19 cellular contexts compared by ENCODE assay signal in the genomic region with DNA sequence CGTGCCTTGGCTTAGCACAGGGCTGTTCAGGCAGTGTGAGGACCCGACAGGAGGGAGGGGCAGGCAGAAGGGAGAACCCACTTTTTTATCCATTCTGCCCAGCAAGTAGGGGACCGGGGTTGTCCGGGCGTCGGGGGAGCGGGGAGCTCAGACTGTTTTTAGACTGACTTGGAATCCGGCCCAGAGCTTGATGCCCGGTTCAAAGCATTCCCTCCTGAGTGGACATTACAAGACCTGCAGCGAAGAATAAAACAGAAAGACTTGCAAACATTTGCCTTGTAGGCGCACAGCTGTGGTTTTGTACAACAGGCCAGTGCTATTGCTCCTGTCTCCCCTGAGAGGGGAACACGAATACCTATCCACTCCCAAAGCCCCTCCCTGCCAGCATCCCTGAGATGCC.
DNase-seq lines count a peak whose midpoint lies in the region; ATAC-seq and TF ChIP-seq lines count a peak whose summit lies in the region.
"Had no signal": no experiment of that assay in that cellular context is flagged by ENCODE, and none has a peak within 500 bp of the region (broad histone marks: within the 10 kb centered on the region; RNA-seq: fewer than 3 reads in every experiment).

No MANE protein-coding gene starts in this region.

- DNase-seq in Caco-2 (no peak), PC-9 (no peak), fibroblast of lung (ENCODE audit: low read depth in 2 of 2) (peak; percentile 48 to 63), neural progenitor cell (ENCODE audit: low spot score) (peak; percentile 59)
- no peak for DNase-seq in activated CD4-positive, alpha-beta T cell treated with anti-CD3 and anti-CD28 coated beads, Interleukin-2, amount 50 U/mL, for 1 hour
- DNase-seq in activated naive CD8-positive, alpha-beta T cell treated with anti-CD3 and anti-CD28 coated beads, Interleukin-2, amount 50 U/mL, for 24 hours = no peak
- DNase-seq: activated CD4-positive, alpha-beta T cell treated with anti-CD3 and anti-CD28 coated beads, Interleukin-2, amount 10 ng/mL, durations not matched to agents 24 days and 14 days; activated naive CD4-positive, alpha-beta T cell; colonic mucosa; NCI-H1694 treated with DMSO at 0.1 percent for 48 hours; NCI-H226; SW 1271; testis had no signal

- H3K27me3 Mint-ChIP-seq in Caco-2 (ENCODE audit: insufficient read depth, unreplicated experiment) = no peaks in the 10 kb centered on the region
- H3K27me3 Mint-ChIP-seq in neural progenitor cell (ENCODE audit: insufficient read depth, low read depth) = peaks cover 8% of the 10 kb centered on the region
- peaks cover 41% of the 10 kb centered on the region for H3K27me3 Mint-ChIP-seq in activated naive CD8-positive, alpha-beta T cell treated with anti-CD3 and anti-CD28 coated beads, Interleukin-2, amount 50 U/mL, for 24 hours

- no peak for TF ChIP-seq CTCF in Caco-2 (IDR thresholded peaks at IDR 0.05; ENCODE audit: insufficient read depth in 1 of 2, low read depth in 1 of 2, low read length in 1 of 2, severe bottlenecking in 1 of 2, unreplicated experiment in 1 of 2)
- no peak for TF ChIP-seq CTCF in PC-9 (conservative IDR thresholded peaks at IDR 0.05)
- peak in 1 of 2 donors; percentile 38 for TF ChIP-seq CTCF in fibroblast of lung (conservative IDR thresholded peaks at IDR 0.05 in 1 of 2, IDR thresholded peaks at IDR 0.05 in 1 of 2; ENCODE audit: low read depth in 1 of 2, low read length in 2 of 2)
- TF ChIP-seq CTCF in neural progenitor cell (IDR thresholded peaks at IDR 0.05) = no peak

- no peaks in the 10 kb centered on the region for H3K9me2 ChIP-seq in PC-9 (ENCODE audit: insufficient read depth)

- H3K4me1 Mint-ChIP-seq in Caco-2 (ENCODE audit: low read depth, unreplicated experiment) (peaks cover 33% of the 10 kb centered on the region), neural progenitor cell (peaks cover 69% of the 10 kb centered on the region)
- peaks cover 20% of the 10 kb centered on the region for H3K4me1 Mint-ChIP-seq in activated naive CD8-positive, alpha-beta T cell treated with anti-CD3 and anti-CD28 coated beads, Interleukin-2, amount 50 U/mL, for 24 hours

- H3K9me3 Mint-ChIP-seq in Caco-2 (ENCODE audit: unreplicated experiment) = no peaks in the 10 kb centered on the region
- H3K9me3 Mint-ChIP-seq in neural progenitor cell = peaks cover 8% of the 10 kb centered on the region
- H3K9me3 Mint-ChIP-seq in activated naive CD8-positive, alpha-beta T cell treated with anti-CD3 and anti-CD28 coated beads, Interleukin-2, amount 50 U/mL, for 24 hours = no peaks in the 10 kb centered on the region
- H3K9me3 Mint-ChIP-seq: activated CD4-positive, alpha-beta T cell treated with anti-CD3 and anti-CD28 coated beads, Interleukin-2, amount 10 ng/mL, durations not matched to agents 24 days and 14 days had no signal

- H3K9me3 ChIP-seq in Caco-2 = no peaks in the 10 kb centered on the region
- no peaks in the 10 kb centered on the region for H3K9me3 ChIP-seq in PC-9 (ENCODE audit: insufficient read depth, low read depth)
- H3K9me3 ChIP-seq in fibroblast of lung (ENCODE audit: control insufficient read depth, insufficient read depth, low read depth, low read length) = no peaks in the 10 kb centered on the region
- no peaks in the 10 kb centered on the region for H3K9me3 ChIP-seq in neural progenitor cell (ENCODE audit: low read depth)
- H3K9me3 ChIP-seq: BLaER1, colonic mucosa, gastroesophageal sphincter, pancreas, testis had no signal

- BruUV-seq in Caco-2 (replicated peaks; lab: Mats Ljungman, UMichigan) = no TSS peak
- BruUV-seq in PC-9 (replicated peaks; lab: Mats Ljungman, UMichigan) = no TSS peak

- H3F3A ChIP-seq in PC-9 (ENCODE audit: insufficient read depth, low read depth) (peaks cover 14% of the 10 kb centered on the region; the same call in 1 of the 2 replicates), neural progenitor cell (ENCODE audit: low read depth) (peaks cover 46% of the 10 kb centered on the region)

- H3K36me3 ChIP-seq in Caco-2 (ENCODE audit: control insufficient read depth, insufficient read depth, low read length) (no peaks in the 10 kb centered on the region), PC-9 (ENCODE audit: low read depth) (no peaks in the 10 kb centered on the region), fibroblast of lung (ENCODE audit: control insufficient read depth, insufficient read depth, low read length) (no peaks in the 10 kb centered on the region), neural progenitor cell (no peaks in the 10 kb centered on the region)
- H3K36me3 ChIP-seq: BLaER1, colonic mucosa, gastroesophageal sphincter, pancreas had no signal

- H3K4me3 ChIP-seq in Caco-2 (ENCODE audit: low read depth, low read length) (no peak overlapping the region), PC-9 (no peak overlapping the region), fibroblast of lung (replicated peaks in 1 of 4; ENCODE audit: control extremely low read depth in 1 of 4, insufficient read depth in 1 of 4, low read depth in 3 of 4, low read length in 4 of 4) (no peak overlapping the region), neural progenitor cell (no peak overlapping the region)
- H3K4me3 ChIP-seq: BLaER1, colonic mucosa, gastroesophageal sphincter, pancreas, testis had no signal

- POLR2A ChIA-PET in Caco-2 (lab: Charles Lee) (no interaction called here), PC-9 (lab: Charles Lee; ENCODE audit: unreplicated experiment) (interaction anchor here (0.7 kb wide), 2 partner anchors 69 to 311 kb away, joined by 3 to 4 read pairs; no protein-coding TSS in a partner anchor)

- H3K79me2 ChIP-seq in PC-9 (ENCODE audit: low read depth) (no peaks in the 10 kb centered on the region), fibroblast of lung (ENCODE audit: control insufficient read depth, insufficient read depth, low read length) (no peaks in the 10 kb centered on the region), neural progenitor cell (ENCODE audit: low read depth) (no peaks in the 10 kb centered on the region)

- H2AFZ ChIP-seq in PC-9 = no peak overlapping the region
- no peak overlapping the region for H2AFZ ChIP-seq in fibroblast of lung (ENCODE audit: low read length)
- H2AFZ ChIP-seq in neural progenitor cell (replicated peaks) = no peak overlapping the region

- intact Hi-C loops in Caco-2 (cut with micrococcal nuclease; ENCODE audit: unreplicated experiment) = loop anchor here (10.0 kb wide), 1 partner anchor 190 kb away; no protein-coding TSS in a partner anchor
- intact Hi-C loops in PC-9 (cut with micrococcal nuclease; ENCODE audit: unreplicated experiment) = loop anchor here (10.0 kb wide), 2 partner anchors 190 to 310 kb away; no protein-coding TSS in a partner anchor

- H3K27ac Mint-ChIP-seq in Caco-2 (ENCODE audit: unreplicated experiment) (peak overlapping the region; percentile 74), neural progenitor cell (peak overlapping the region; percentile 98)
- H3K27ac Mint-ChIP-seq in activated naive CD8-positive, alpha-beta T cell treated with anti-CD3 and anti-CD28 coated beads, Interleukin-2, amount 50 U/mL, for 24 hours = no peak overlapping the region
- H3K27ac Mint-ChIP-seq: activated CD4-positive, alpha-beta T cell treated with anti-CD3 and anti-CD28 coated beads, Interleukin-2, amount 10 ng/mL, durations not matched to agents 24 days and 14 days had no signal

- peaks cover 34% of the 10 kb centered on the region for H3K4me1 ChIP-seq in Caco-2
- peaks cover 48% of the 10 kb centered on the region for H3K4me1 ChIP-seq in PC-9 (replicated peaks; ENCODE audit: insufficient read depth)
- H3K4me1 ChIP-seq in fibroblast of lung (ENCODE audit: control insufficient read depth, extremely low read depth, insufficient read depth, low read length) = no peaks in the 10 kb centered on the region
- H3K4me1 ChIP-seq in neural progenitor cell = peaks cover 69% of the 10 kb centered on the region
- H3K4me1 ChIP-seq: colonic mucosa, testis had no signal

- H3K9ac ChIP-seq in fibroblast of lung (ENCODE audit: insufficient read depth, low read length) (no peak overlapping the region), neural progenitor cell (no peak overlapping the region)
- H3K9ac ChIP-seq: BLaER1 had no signal

- H3K36me3 Mint-ChIP-seq in Caco-2 (ENCODE audit: insufficient read depth, unreplicated experiment) (peaks cover 6% of the 10 kb centered on the region), neural progenitor cell (no peaks in the 10 kb centered on the region)
- no peaks in the 10 kb centered on the region for H3K36me3 Mint-ChIP-seq in activated naive CD8-positive, alpha-beta T cell treated with anti-CD3 and anti-CD28 coated beads, Interleukin-2, amount 50 U/mL, for 24 hours (ENCODE audit: low read depth)

- H3K27ac ChIP-seq in PC-9 (no peak overlapping the region), fibroblast of lung (ENCODE audit: insufficient read depth, low read length) (no peak overlapping the region), neural progenitor cell (peak overlapping the region; percentile 95)
- H3K27ac ChIP-seq: BLaER1, colonic mucosa, epithelial cell of prostate, pancreas, testis had no signal

- CTCF ChIA-PET in Caco-2 (lab: Charles Lee) (no interaction called here), PC-9 (lab: Charles Lee) (no interaction called here)

- H3K4me3 Mint-ChIP-seq in Caco-2 (ENCODE audit: unreplicated experiment) = no peak overlapping the region
- peak overlapping the region; percentile 61 for H3K4me3 Mint-ChIP-seq in neural progenitor cell
- H3K4me3 Mint-ChIP-seq in activated naive CD8-positive, alpha-beta T cell treated with anti-CD3 and anti-CD28 coated beads, Interleukin-2, amount 50 U/mL, for 24 hours = no peak overlapping the region
- H3K4me3 Mint-ChIP-seq: activated CD4-positive, alpha-beta T cell treated with anti-CD3 and anti-CD28 coated beads, Interleukin-2, amount 10 ng/mL, durations not matched to agents 24 days and 14 days had no signal

- ATAC-seq in GM18519 (IDR thresholded peaks at IDR 0.05; ENCODE audit: low FRiP score, unreplicated experiment) (no peak), HG02852 (IDR thresholded peaks at IDR 0.05; ENCODE audit: unreplicated experiment) (no peak)
- no peak for ATAC-seq in activated naive CD8-positive, alpha-beta T cell treated with anti-CD3 and anti-CD28 coated beads, Interleukin-2, amount 50 U/mL, for 24 hours
- ATAC-seq: gastroesophageal sphincter had no signal

- H3K27me3 ChIP-seq in Caco-2 (replicated peaks; ENCODE audit: control insufficient read depth, insufficient read depth, low read length) = no peaks in the 10 kb centered on the region
- H3K27me3 ChIP-seq in PC-9 (ENCODE audit: insufficient read depth, low read depth) = no peaks in the 10 kb centered on the region
- peaks cover 44% of the 10 kb centered on the region for H3K27me3 ChIP-seq in fibroblast of lung (ENCODE audit: control insufficient read depth, insufficient read depth, low read length)
- no peaks in the 10 kb centered on the region for H3K27me3 ChIP-seq in neural progenitor cell
- H3K27me3 ChIP-seq: BLaER1, colonic mucosa, gastroesophageal sphincter, pancreas, testis had no signal

- no peaks in the 10 kb centered on the region for H4K20me1 ChIP-seq in PC-9 (ENCODE audit: insufficient read depth)
- H4K20me1 ChIP-seq in fibroblast of lung (ENCODE audit: control insufficient read depth, extremely low read depth, insufficient read depth, low read length) = no peaks in the 10 kb centered on the region
- H4K20me1 ChIP-seq in neural progenitor cell (ENCODE audit: low read depth) = no peaks in the 10 kb centered on the region
- H4K20me1 ChIP-seq: BLaER1 had no signal

- H3K4me2 ChIP-seq in PC-9 (peak overlapping the region; percentile 49), fibroblast of lung (ENCODE audit: extremely low read depth, insufficient read depth, low read length) (no peak overlapping the region), neural progenitor cell (peak overlapping the region; percentile 61)
- H3K4me2 ChIP-seq: BLaER1 had no signal

Comparison
In these comparisons a context has a peak if more than half of its experiments do, and no peak if none do; other contexts are left out.
1. DNase-seq: peak in fibroblast of lung (2 of 2) and neural progenitor cell (single experiment); none in Caco-2 (0 of 2), PC-9 (0 of 2), activated CD4-positive, alpha-beta T cell treated with anti-CD3 and anti-CD28 coated beads, Interleukin-2, amount 50 U/mL, for 1 hour (single experiment) and activated naive CD8-positive, alpha-beta T cell treated with anti-CD3 and anti-CD28 coated beads, Interleukin-2, amount 50 U/mL, for 24 hours (single experiment).